30 cellular contexts compared by ENCODE assay signal in the genomic region with DNA sequence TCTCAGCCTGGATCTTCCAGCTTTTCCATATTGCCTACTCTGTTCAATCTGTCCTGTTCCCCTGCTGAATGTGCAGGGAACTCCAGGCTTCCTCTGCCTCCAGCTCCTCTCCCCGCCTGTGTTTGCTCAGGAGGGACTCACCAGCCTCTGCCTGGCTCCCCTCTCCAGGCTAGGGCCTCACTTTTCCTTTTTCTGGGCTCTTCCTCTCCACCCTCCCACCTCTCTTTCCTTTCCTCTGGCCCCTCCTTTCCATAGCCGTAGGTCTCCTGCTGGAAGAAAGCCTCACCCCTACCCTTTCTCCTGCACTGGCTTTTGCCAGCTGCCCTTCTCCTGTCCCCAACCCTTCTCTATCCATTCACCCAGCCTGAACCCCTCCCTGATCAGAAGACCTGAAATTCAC. TPM values are rescaled to one million over a fixed set of nuclear protein-coding genes. Genes with fewer than 3 reads are reported as not detected.
DNase-seq lines count a peak whose midpoint lies in the region; ATAC-seq and TF ChIP-seq lines count a peak whose summit lies in the region.
"Had no signal": no experiment of that assay in that cellular context is flagged by ENCODE, and none has a peak within 500 bp of the region (broad histone marks: within the 10 kb centered on the region; RNA-seq: fewer than 3 reads in every experiment).

No MANE protein-coding gene starts in this region.

- TF ChIP-seq CTCF in HEK293 (tag by site-specific recombination; IDR thresholded peaks at IDR 0.05) (no peak), endothelial cell (IDR thresholded peaks at IDR 0.05; ENCODE audit: unreplicated experiment) (no peak), neutrophil (IDR thresholded peaks at IDR 0.05) (no peak)

- no peak for DNase-seq in T-helper 2 cell treated with Interferon-gamma antibody and Interleukin-4, amounts not matched to agents 5 μg/mL and 100 μg/mL, for 36 hours (ENCODE audit: low spot score)
- DNase-seq in T-helper 2 cell (no peak), endothelial cell (ENCODE audit: low spot score) (peak; percentile 19), SJCRH30 (no peak)
- DNase-seq: 8988T; activated CD4-positive, alpha-beta T cell treated with anti-CD3 and anti-CD28 coated beads for 48 hours; activated effector memory CD4-positive, alpha-beta T cell treated with anti-CD3 and anti-CD28 coated beads, Interleukin-2, amount 50 U/mL, for 16 hours; activated T-cell treated with anti-CD3 and anti-CD28 coated beads, Interleukin-2, amount 50 U/mL, for 1 hour; adrenal gland; body of pancreas; CD8-positive, alpha-beta T cell; hippocampal formation; lower lobe of right lung; MV-4-11; NCI-H1436 treated with DMSO at 0.1 percent for 48 hours; NCI-H446; NCI-H748 treated with DMSO at 0.1 percent for 48 hours; SHP77 treated with DMSO at 0.1 percent for 48 hours; stimulated activated naive CD8-positive, alpha-beta T cell treated with anti-CD3 and anti-CD28 coated beads, Interleukin-15, amount 100 ng/mL, for 72 hours; T1000; uterus; WERI-Rb-1 had no signal

- peaks cover 47% of the 10 kb centered on the region for H3K27me3 Mint-ChIP-seq in T-helper 2 cell treated with Interferon-gamma antibody and Interleukin-4, amounts not matched to agents 5 μg/mL and 100 μg/mL, for 36 hours (ENCODE audit: low read depth)
- H3K27me3 Mint-ChIP-seq in endothelial cell (ENCODE audit: unreplicated experiment): peaks cover 4% of the 10 kb centered on the region

- H3K4me3 ChIP-seq in HEK293 (ENCODE audit: low read depth, low read length): no peak overlapping the region
- no peak overlapping the region for H3K4me3 ChIP-seq in neutrophil (ENCODE audit: low read depth in 1 of 2, low read length in 1 of 2)
- no peak overlapping the region for H3K4me3 ChIP-seq in SJCRH30
- H3K4me3 ChIP-seq: adrenal gland, body of pancreas, lower lobe of right lung, smooth muscle cell, uterus had no signal

- H3K9me3 Mint-ChIP-seq in T-helper 2 cell treated with Interferon-gamma antibody and Interleukin-4, amounts not matched to agents 5 μg/mL and 100 μg/mL, for 36 hours: no peaks in the 10 kb centered on the region
- no peaks in the 10 kb centered on the region for H3K9me3 Mint-ChIP-seq in endothelial cell (ENCODE audit: unreplicated experiment)
- H3K9me3 Mint-ChIP-seq: CD8-positive, alpha-beta T cell; nephron; stimulated activated naive CD8-positive, alpha-beta T cell treated with anti-CD3 and anti-CD28 coated beads, Interleukin-15, amount 100 ng/mL, for 72 hours had no signal

- H3K36me3 ChIP-seq in HEK293 (ENCODE audit: control insufficient read depth in 2 of 2, insufficient read depth in 1 of 2, low read length in 2 of 2): no peaks in the 10 kb centered on the region
- peaks cover 87% of the 10 kb centered on the region for H3K36me3 ChIP-seq in neutrophil
- H3K36me3 ChIP-seq in SJCRH30: no peaks in the 10 kb centered on the region
- H3K36me3 ChIP-seq: adrenal gland, lower lobe of right lung, uterus, WERI-Rb-1 had no signal

- peak overlapping the region; percentile 2 for H3K27ac Mint-ChIP-seq in T-helper 2 cell treated with Interferon-gamma antibody and Interleukin-4, amounts not matched to agents 5 μg/mL and 100 μg/mL, for 36 hours
- peak overlapping the region; percentile 70 for H3K27ac Mint-ChIP-seq in endothelial cell (ENCODE audit: unreplicated experiment)
- H3K27ac Mint-ChIP-seq: CD8-positive, alpha-beta T cell; nephron had no signal

- H3K27ac ChIP-seq in HEK293 (ENCODE audit: extremely low read depth, low read depth, low read length) (no peak overlapping the region), neutrophil (peak overlapping the region; percentile 18), SJCRH30 (no peak overlapping the region)
- H3K27ac ChIP-seq: adrenal gland, body of pancreas, lower lobe of right lung, parathyroid adenoma, uterus, WERI-Rb-1 had no signal

- H3K9me3 ChIP-seq in HEK293 (ENCODE audit: control insufficient read depth, insufficient read depth, low read depth, low read length): no peaks in the 10 kb centered on the region
- H3K9me3 ChIP-seq in neutrophil: no peaks in the 10 kb centered on the region
- H3K9me3 ChIP-seq in SJCRH30 (replicated peaks): no peaks in the 10 kb centered on the region
- H3K9me3 ChIP-seq: adrenal gland, body of pancreas, lower lobe of right lung, uterus had no signal

- peaks cover 16% of the 10 kb centered on the region for H3K4me1 Mint-ChIP-seq in T-helper 2 cell treated with Interferon-gamma antibody and Interleukin-4, amounts not matched to agents 5 μg/mL and 100 μg/mL, for 36 hours (ENCODE audit: low read depth)
- peaks cover 65% of the 10 kb centered on the region for H3K4me1 Mint-ChIP-seq in endothelial cell (ENCODE audit: unreplicated experiment)
- H3K4me1 Mint-ChIP-seq: nephron had no signal

- ATAC-seq in GM18873 (IDR thresholded peaks at IDR 0.05; ENCODE audit: low FRiP score, unreplicated experiment): no peak
- ATAC-seq in GM18909 (IDR thresholded peaks at IDR 0.05; ENCODE audit: poor library complexity, unreplicated experiment): no peak
- ATAC-seq: body of pancreas; CD8-positive, alpha-beta T cell; stimulated activated naive CD8-positive, alpha-beta T cell treated with anti-CD3 and anti-CD28 coated beads, Interleukin-15, amount 100 ng/mL, for 72 hours had no signal

- CTCF ChIA-PET in HEK293 (lab: Yijun Ruan, JAX): interaction anchor here (0.9 to 3.7 kb wide), 2 partner anchors 9 to 22 kb away, joined by 3 to 13 read pairs; no protein-coding TSS in a partner anchor

- H3K36me3 Mint-ChIP-seq in T-helper 2 cell treated with Interferon-gamma antibody and Interleukin-4, amounts not matched to agents 5 μg/mL and 100 μg/mL, for 36 hours (ENCODE audit: low read depth): no peaks in the 10 kb centered on the region
- H3K36me3 Mint-ChIP-seq in endothelial cell (ENCODE audit: low read depth, unreplicated experiment): no peaks in the 10 kb centered on the region

- H3K4me1 ChIP-seq in HEK293 (ENCODE audit: control insufficient read depth, insufficient read depth, low read length) (no peaks in the 10 kb centered on the region), neutrophil (ENCODE audit: control insufficient read depth in 1 of 2, insufficient read depth in 1 of 2, low read depth in 1 of 2, low read length in 1 of 2) (peaks cover 24 to 25% of the 10 kb centered on the region in 2 experiments), SJCRH30 (no peaks in the 10 kb centered on the region)
- H3K4me1 ChIP-seq: body of pancreas, lower lobe of right lung, parathyroid adenoma, uterus had no signal

- H3K27me3 ChIP-seq in neutrophil: no peaks in the 10 kb centered on the region
- H3K27me3 ChIP-seq in SJCRH30: peaks cover 22% of the 10 kb centered on the region
- H3K27me3 ChIP-seq: adrenal gland, body of pancreas, uterus had no signal

- POLR2A ChIA-PET in HEK293 (lab: Yijun Ruan, JAX): no interaction called here

- H3K4me3 Mint-ChIP-seq in T-helper 2 cell treated with Interferon-gamma antibody and Interleukin-4, amounts not matched to agents 5 μg/mL and 100 μg/mL, for 36 hours: no peak overlapping the region
- peak overlapping the region; percentile 84 for H3K4me3 Mint-ChIP-seq in endothelial cell (ENCODE audit: unreplicated experiment)
- H3K4me3 Mint-ChIP-seq: CD8-positive, alpha-beta T cell; nephron; stimulated activated naive CD8-positive, alpha-beta T cell treated with anti-CD3 and anti-CD28 coated beads, Interleukin-15, amount 100 ng/mL, for 72 hours had no signal

TF ChIP-seq in HEK293, 187 proteins besides CTCF, POLR2A, EP300 and RAD21:
- TF ChIP-seq ZNF19 (tag by site-specific recombination; IDR thresholded peaks at IDR 0.05; ENCODE audit: low read depth) (no peak), BCL11A (tag by site-specific recombination; IDR thresholded peaks at IDR 0.05; ENCODE audit: low read depth) (no peak), ZNF426 (tag by site-specific recombination; IDR thresholded peaks at IDR 0.05) (no peak), PRDM1 (tag by site-specific recombination; IDR thresholded peaks at IDR 0.05) (peak; percentile 65; the same call in 1 of the 2 replicates), ZBTB48 (tag by site-specific recombination; IDR thresholded peaks at IDR 0.05) (no peak), ZNF610 (tag by site-specific recombination; IDR thresholded peaks at IDR 0.05; ENCODE audit: borderline replicate concordance) (no peak), ZNF274 (IDR thresholded peaks at IDR 0.05; ENCODE audit: low read length) (no peak), ZNF274 (tag by site-specific recombination; IDR thresholded peaks at IDR 0.05; ENCODE audit: borderline replicate concordance) (no peak), ZNF37A (tag by site-specific recombination; IDR thresholded peaks at IDR 0.05) (no peak), ZBTB17 (tag by site-specific recombination; IDR thresholded peaks at IDR 0.05) (peak; percentile 33; the same call in 1 of the 2 replicates), ZNF350 (tag by site-specific recombination; IDR thresholded peaks at IDR 0.05) (no peak), ZNF114 (tag by site-specific recombination; IDR thresholded peaks at IDR 0.05) (no peak), SP2 (tag by site-specific recombination; IDR thresholded peaks at IDR 0.05) (no peak), GLIS1 (tag by site-specific recombination; IDR thresholded peaks at IDR 0.05) (no peak), ZNF341 (tag by site-specific recombination; IDR thresholded peaks at IDR 0.05; ENCODE audit: low read depth) (peak; percentile 61; the same call in 1 of the 2 replicates)

RNA-seq across cellular contexts. Expression of a gene that starts 25.0 kb away (rescaled TPM):
- total RNA-seq in endothelial cell (ENCODE audit: unreplicated experiment): 4.2 TPM
- total RNA-seq in SJCRH30 (2014; rRNA removed; shearing (Covaris generic)): 0.83 TPM in 1 of 2 replicates, not detected in the other
- total RNA-seq: LHCN-M2 had no signal

RNA-seq across cellular contexts. Expression of a gene that starts 30.3 kb away (rescaled TPM):
- total RNA-seq in endothelial cell (ENCODE audit: unreplicated experiment): 2.2 TPM
- 1.1 and 1.2 TPM in 2 replicates for total RNA-seq in SJCRH30 (2014; rRNA removed; shearing (Covaris generic))

RNA-seq across cellular contexts. Expression of a gene that starts 31.4 kb away (rescaled TPM):
- total RNA-seq in endothelial cell (ENCODE audit: unreplicated experiment): 30.5 TPM
- total RNA-seq in SJCRH30 (2014; rRNA removed; shearing (Covaris generic)): 48.2 and 50.6 TPM in 2 replicates

RNA-seq across cellular contexts. Expression of a gene that starts 38.1 kb away (rescaled TPM):
- 27.3 TPM for total RNA-seq in endothelial cell (ENCODE audit: unreplicated experiment)
- 11.2 and 11.7 TPM in 2 replicates for total RNA-seq in SJCRH30 (2014; rRNA removed; shearing (Covaris generic))

RNA-seq across cellular contexts. Expression of a gene that starts 40.3 kb away (rescaled TPM):
- total RNA-seq in endothelial cell (ENCODE audit: unreplicated experiment): 40.1 TPM
- total RNA-seq in SJCRH30 (2014; rRNA removed; shearing (Covaris generic)): 13.3 and 28.0 TPM in 2 replicates
